ENCODE assay signal across 8 cellular contexts in the genomic region with DNA sequence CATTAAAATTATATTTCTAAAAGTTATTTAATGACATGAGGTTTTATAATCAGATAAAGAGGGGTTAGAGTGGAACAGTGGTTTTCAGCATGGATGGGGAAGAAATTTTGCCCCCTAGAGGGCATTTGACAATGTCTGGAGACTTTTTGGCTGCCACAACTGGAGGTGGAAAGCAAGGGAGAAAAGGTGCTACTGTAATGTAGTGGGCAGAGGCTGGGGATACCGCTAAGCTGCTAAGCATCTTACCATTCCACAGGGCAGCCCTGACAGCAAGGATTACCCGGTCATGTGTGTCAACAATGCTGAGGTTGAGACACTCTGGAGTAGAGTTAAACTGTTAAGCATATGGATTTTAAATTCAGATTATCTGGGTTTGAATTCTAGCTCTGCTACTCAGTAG. TPM values are rescaled to one million over a fixed set of nuclear protein-coding genes. Genes with fewer than 3 reads are reported as not detected.
A peak's percentile ranks its signal among the peaks of the same experiment; 100 is the strongest.
DNase-seq lines count a peak whose midpoint lies in the region; ATAC-seq and TF ChIP-seq lines count a peak whose summit lies in the region.

No MANE protein-coding gene starts in this region.

- no peak overlapping the region for H3K4me3 ChIP-seq in CD8-positive, alpha-beta T cell (ENCODE audit: low read depth, low read length)
- no peak overlapping the region for H3K4me3 ChIP-seq in RWPE2 (ENCODE audit: severe bottlenecking)

- intact Hi-C loops in CD8-positive, alpha-beta T cell (cut with DNase I, micrococcal nuclease) = no loop called here

- H3K36me3 Mint-ChIP-seq in CD8-positive, alpha-beta T cell = no peaks in the 10 kb centered on the region
- no peaks in the 10 kb centered on the region for H3K36me3 Mint-ChIP-seq in T-cell

- H3K9me3 Mint-ChIP-seq in CD8-positive, alpha-beta T cell = no peaks in the 10 kb centered on the region
- H3K9me3 Mint-ChIP-seq in T-cell = no peaks in the 10 kb centered on the region

- no peaks in the 10 kb centered on the region for H3K4me1 ChIP-seq in CD8-positive, alpha-beta T cell (ENCODE audit: insufficient read depth, low read length)
- H3K4me1 ChIP-seq in RWPE2 (ENCODE audit: insufficient read depth, poor library complexity, severe bottlenecking) = no peaks in the 10 kb centered on the region

- no peaks in the 10 kb centered on the region for H3K9me3 ChIP-seq in CD8-positive, alpha-beta T cell (ENCODE audit: low read length)
- H3K9me3 ChIP-seq in RWPE2 (ENCODE audit: severe bottlenecking) = no peaks in the 10 kb centered on the region

- no peak for DNase-seq in CD8-positive, alpha-beta T cell
- DNase-seq in HCEC 1CT = peak; percentile 39
- DNase-seq in RWPE2 (ENCODE audit: low spot score) = no peak
- peak; percentile 28 for DNase-seq in iris pigment epithelial cell (ENCODE audit: low read depth)
- no peak for DNase-seq in cortex of kidney (lab: John Stamatoyannopoulos, UW)
- no peak for DNase-seq in T-cell

- H3K36me3 ChIP-seq in CD8-positive, alpha-beta T cell (ENCODE audit: insufficient read depth, low read length) = no peaks in the 10 kb centered on the region
- H3K36me3 ChIP-seq in RWPE2 (ENCODE audit: low read depth) = no peaks in the 10 kb centered on the region

- CTCF ChIA-PET in CD8-positive, alpha-beta T cell (lab: Charles Lee) = no interaction called here
- CTCF ChIA-PET in T-cell (lab: Charles Lee) = interaction anchor here in 1 of 2 donors (0.6 to 2.0 kb wide), 2 partner anchors 48 to 112 kb away, joined by 5 to 7 read pairs; no protein-coding TSS in a partner anchor

- H3K27ac ChIP-seq in CD8-positive, alpha-beta T cell (ENCODE audit: low read depth, low read length) = no peak overlapping the region
- no peak overlapping the region for H3K27ac ChIP-seq in RWPE2 (ENCODE audit: poor library complexity, severe bottlenecking)

- no peak overlapping the region for H3K4me3 Mint-ChIP-seq in CD8-positive, alpha-beta T cell
- no peak overlapping the region for H3K4me3 Mint-ChIP-seq in T-cell

- no peak for ATAC-seq in CD8-positive, alpha-beta T cell
- ATAC-seq in RWPE2 (ENCODE audit: low read depth) (peak; percentile 55; the same call in 2 of the 3 replicates), GM21717 (IDR thresholded peaks at IDR 0.05; ENCODE audit: unreplicated experiment) (no peak), HG03460 (IDR thresholded peaks at IDR 0.05; ENCODE audit: unreplicated experiment) (no peak), T-cell (replicated peaks in 1 of 4) (no peak)

- H3K27ac Mint-ChIP-seq in CD8-positive, alpha-beta T cell = no peak overlapping the region
- H3K27ac Mint-ChIP-seq in T-cell = no peak overlapping the region

- H3K4me1 Mint-ChIP-seq in CD8-positive, alpha-beta T cell (ENCODE audit: low read depth) = no peaks in the 10 kb centered on the region
- no peaks in the 10 kb centered on the region for H3K4me1 Mint-ChIP-seq in T-cell

- no peaks in the 10 kb centered on the region for H3K27me3 ChIP-seq in CD8-positive, alpha-beta T cell (ENCODE audit: insufficient read depth, low read length)
- no peaks in the 10 kb centered on the region for H3K27me3 ChIP-seq in RWPE2 (ENCODE audit: insufficient read depth, poor library complexity, severe bottlenecking)

- TF ChIP-seq CTCF in CD8-positive, alpha-beta T cell (IDR thresholded peaks at IDR 0.05) = peak; percentile 23
- peak; percentile 76 for TF ChIP-seq CTCF in RWPE2 (IDR thresholded peaks at IDR 0.05; ENCODE audit: poor library complexity, severe bottlenecking)

- POLR2A ChIA-PET in CD8-positive, alpha-beta T cell (lab: Charles Lee) = no interaction called here
- POLR2A ChIA-PET in T-cell (lab: Charles Lee) = no interaction called here

- H3K27me3 Mint-ChIP-seq in CD8-positive, alpha-beta T cell (ENCODE audit: low read depth) = peaks cover 2% of the 10 kb centered on the region
- H3K27me3 Mint-ChIP-seq in T-cell = peaks cover 0 to 3% of the 10 kb centered on the region in 2 donors

RNA-seq across cellular contexts. Expression of gene FABP7, which starts 52.9 kb away (rescaled TPM):
- not detected for total RNA-seq in CD8-positive, alpha-beta T cell
- not detected for total RNA-seq in T-cell

Comparison
In these comparisons a context has a peak if more than half of its experiments do, and no peak if none do; other contexts are left out.
1. DNase-seq: peak in HCEC 1CT (single experiment) and iris pigment epithelial cell (single experiment); none in CD8-positive, alpha-beta T cell (0 of 7), RWPE2 (single experiment), cortex of kidney (single experiment) and T-cell (0 of 34).